In the genomic region with DNA sequence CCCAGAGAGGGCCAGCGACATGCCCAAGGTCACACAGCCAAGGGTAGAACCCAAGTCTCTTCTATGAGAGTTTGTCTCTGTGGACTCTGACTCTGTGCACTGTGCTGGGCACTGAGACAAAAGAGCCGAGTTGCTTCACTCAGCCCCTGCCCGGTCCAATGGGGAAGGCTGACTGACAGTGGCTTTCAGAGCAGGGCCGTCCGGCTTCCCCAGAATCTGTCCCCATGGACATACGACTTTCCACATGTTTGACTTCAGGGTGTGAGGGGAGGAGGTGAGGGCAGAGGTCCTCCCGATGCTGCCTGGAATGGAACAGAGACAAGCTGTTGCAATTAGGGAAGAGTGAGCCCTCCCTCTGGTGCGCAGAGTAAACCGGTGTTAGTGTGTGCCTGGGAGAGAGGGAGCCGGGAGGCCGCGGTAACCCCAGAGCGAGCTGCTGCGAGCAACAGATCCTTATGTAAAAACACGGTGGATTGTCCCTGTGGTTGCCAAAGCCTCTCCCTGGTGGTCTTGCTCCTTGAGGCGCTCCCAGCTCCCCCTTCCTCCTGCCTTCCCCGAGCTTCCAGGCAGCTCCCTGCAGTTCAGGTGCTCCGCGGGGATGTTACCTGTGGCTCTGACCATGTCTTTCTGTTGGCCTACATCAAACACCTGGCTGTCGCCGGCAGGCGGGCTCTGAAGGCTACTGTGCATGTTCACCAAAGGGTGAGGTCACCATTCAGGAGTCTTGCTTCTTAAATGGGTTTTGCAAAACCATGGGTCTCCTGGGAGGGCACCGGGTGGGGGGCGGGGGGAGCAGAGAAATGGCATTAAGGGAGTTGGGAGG, we compare ENCODE assay signal across 7 cellular contexts. TPM values are rescaled to one million over a fixed set of nuclear protein-coding genes. Genes with fewer than 3 reads are reported as not detected.
DNase-seq lines count a peak whose midpoint lies in the region; ATAC-seq lines count a peak whose summit lies in the region.

No MANE protein-coding gene starts in this region.

- H3K27ac ChIP-seq in HUES6 (ENCODE audit: low read depth, low read length) = no peak overlapping the region
- H3K27ac ChIP-seq in adipose tissue (ENCODE audit: low read depth, low read length) = peak overlapping the region; percentile 82
- H3K27ac ChIP-seq in skin epidermis = peak overlapping the region; percentile 80 to 95 (median 89)

- peak overlapping the region; percentile 52 for H3K4me3 ChIP-seq in HUES6 (ENCODE audit: low read depth, low read length)
- H3K4me3 ChIP-seq in iPS-15b (ENCODE audit: low read depth, low read length) = peak overlapping the region; percentile 68
- peak overlapping the region; percentile 37 to 77 (median 59) for H3K4me3 ChIP-seq in skin epidermis

- POLR2A ChIA-PET in activated CD4-positive, alpha-beta memory T cell treated with anti-CD3 and anti-CD28 coated beads, Interleukin-2, amount 10 ng/mL, durations not matched to agents 7 days and 5 days (lab: Charles Lee) = no interaction called here

- H3K27ac Mint-ChIP-seq in activated CD4-positive, alpha-beta memory T cell treated with anti-CD3 and anti-CD28 coated beads, Interleukin-2, amount 10 ng/mL, durations not matched to agents 7 days and 5 days = no peak overlapping the region

- H3K9me3 ChIP-seq in HUES6 (ENCODE audit: control insufficient read depth, insufficient read depth, low read depth, low read length) (no peaks in the 10 kb centered on the region), iPS-15b (ENCODE audit: control insufficient read depth, insufficient read depth, low read length) (no peaks in the 10 kb centered on the region)

- no peaks in the 10 kb centered on the region for H3K9me3 Mint-ChIP-seq in activated CD4-positive, alpha-beta memory T cell treated with anti-CD3 and anti-CD28 coated beads, Interleukin-2, amount 10 ng/mL, durations not matched to agents 7 days and 5 days

- peaks cover 1% of the 10 kb centered on the region for H3K4me1 Mint-ChIP-seq in activated CD4-positive, alpha-beta memory T cell treated with anti-CD3 and anti-CD28 coated beads, Interleukin-2, amount 10 ng/mL, durations not matched to agents 7 days and 5 days

- H3K4me1 ChIP-seq in HUES6 (ENCODE audit: control insufficient read depth, insufficient read depth, low read length) (peaks cover 33% of the 10 kb centered on the region), iPS-15b (ENCODE audit: control insufficient read depth, insufficient read depth, low read length) (peaks cover 4% of the 10 kb centered on the region)

- no peak for DNase-seq in globus pallidus (ENCODE audit: low spot score)
- no peak for DNase-seq in activated CD4-positive, alpha-beta memory T cell treated with anti-CD3 and anti-CD28 coated beads, Interleukin-2, amount 10 ng/mL, durations not matched to agents 7 days and 5 days

- H3K9ac ChIP-seq in HUES6 (ENCODE audit: low read length) (peak overlapping the region; percentile 54), iPS-15b (ENCODE audit: low read depth, low read length) (peak overlapping the region; percentile 65)

- no peak overlapping the region for H3K4me3 Mint-ChIP-seq in activated CD4-positive, alpha-beta memory T cell treated with anti-CD3 and anti-CD28 coated beads, Interleukin-2, amount 10 ng/mL, durations not matched to agents 7 days and 5 days

- H3K36me3 Mint-ChIP-seq in activated CD4-positive, alpha-beta memory T cell treated with anti-CD3 and anti-CD28 coated beads, Interleukin-2, amount 10 ng/mL, durations not matched to agents 7 days and 5 days (ENCODE audit: low read depth) = no peaks in the 10 kb centered on the region

- peaks cover 35% of the 10 kb centered on the region for H3K27me3 ChIP-seq in HUES6 (ENCODE audit: control insufficient read depth, insufficient read depth, low read length)
- H3K27me3 ChIP-seq in iPS-15b (ENCODE audit: control insufficient read depth, insufficient read depth, low read length) = peaks cover 33% of the 10 kb centered on the region

- 13 to 27% (median 15%) methylated on average over 24 of the region's 24 CpGs for WGBS in adipose tissue, 3 donors

- H3K36me3 ChIP-seq in HUES6 (ENCODE audit: control insufficient read depth, insufficient read depth, low read length) (no peaks in the 10 kb centered on the region), iPS-15b (ENCODE audit: control insufficient read depth, insufficient read depth, low read length) (no peaks in the 10 kb centered on the region)

- ATAC-seq in HG03439 (IDR thresholded peaks at IDR 0.05; ENCODE audit: unreplicated experiment) = no peak

- CTCF ChIA-PET in activated CD4-positive, alpha-beta memory T cell treated with anti-CD3 and anti-CD28 coated beads, Interleukin-2, amount 10 ng/mL, durations not matched to agents 7 days and 5 days (lab: Charles Lee) = no interaction called here

- H3K27me3 Mint-ChIP-seq in activated CD4-positive, alpha-beta memory T cell treated with anti-CD3 and anti-CD28 coated beads, Interleukin-2, amount 10 ng/mL, durations not matched to agents 7 days and 5 days = peaks cover 65% of the 10 kb centered on the region

RNA-seq across cellular contexts. Expression of a gene that starts 0.7 kb away (rescaled TPM):
- 10 to 100 TPM in 2 of 3 donors, 1 to 10 TPM in 1; 7.9 to 36.2 (median 25.4) TPM for polyA plus RNA-seq in adipose tissue
- not detected for total RNA-seq in activated CD4-positive, alpha-beta memory T cell treated with anti-CD3 and anti-CD28 coated beads, Interleukin-2, amount 10 ng/mL, durations not matched to agents 7 days and 5 days
